In genomic region chr4:6918345-6918744, GRCh38 we compare ENCODE assay signal across 11 cellular contexts. TPM values are rescaled to one million over a fixed set of nuclear protein-coding genes. Genes with fewer than 3 reads are reported as not detected.
DNase-seq lines count a peak whose midpoint lies in the region; ATAC-seq and TF ChIP-seq lines count a peak whose summit lies in the region.
"Had no signal": no experiment of that assay in that cellular context is flagged by ENCODE, and none has a peak within 500 bp of the region (broad histone marks: within the 10 kb centered on the region; RNA-seq: fewer than 3 reads in every experiment).

No MANE protein-coding gene starts in this region.

- TF ChIP-seq CTCF in A673 (conservative IDR thresholded peaks at IDR 0.05; ENCODE audit: low read depth, low read length) = no peak
- no peak for TF ChIP-seq CTCF in HL-60 (IDR thresholded peaks at IDR 0.05; ENCODE audit: insufficient read depth, low read length)
- no peak for TF ChIP-seq CTCF in GM10266 (IDR thresholded peaks at IDR 0.05; ENCODE audit: control insufficient read depth, insufficient read depth, low read depth, missing control alignments)

- CTCF ChIA-PET in A673 (lab: Charles Lee) = no interaction called here

- peaks cover 2% of the 10 kb centered on the region for H3K36me3 ChIP-seq in A673 (ENCODE audit: insufficient read depth, low read length, poor library complexity, severe bottlenecking)

- peak overlapping the region; percentile 82 for H3K27ac Mint-ChIP-seq in memory B cell

- H3K4me1 Mint-ChIP-seq in memory B cell = peaks cover 38% of the 10 kb centered on the region

- no TSS peak for BruUV-seq in A673 (replicated peaks; lab: Mats Ljungman, UMichigan)

- H3K9me3 ChIP-seq in A673 (ENCODE audit: low read depth, low read length, poor library complexity, severe bottlenecking) = no peaks in the 10 kb centered on the region

- H3K4me3 Mint-ChIP-seq in memory B cell = peak overlapping the region; percentile 15
- H3K4me3 Mint-ChIP-seq: neural crest cell had no signal

- intact Hi-C loops in A673 (cut with micrococcal nuclease; ENCODE audit: unreplicated experiment) = no loop called here

- peaks cover 29% of the 10 kb centered on the region for H3K4me1 ChIP-seq in A673 (ENCODE audit: insufficient read depth, low read length, poor library complexity, severe bottlenecking)

- H3K27me3 ChIP-seq in A673 (replicated peaks; ENCODE audit: insufficient read depth, low read depth, low read length, poor library complexity) (no peaks in the 10 kb centered on the region), HL-60 (ENCODE audit: insufficient read depth, poor library complexity, severe bottlenecking) (no peaks in the 10 kb centered on the region)

- H3K27ac ChIP-seq in A673 (ENCODE audit: low read depth, low read length, poor library complexity, severe bottlenecking) (peak overlapping the region; percentile 39), HL-60 (replicated peaks) (peak overlapping the region; percentile 64)

- no peaks in the 10 kb centered on the region for H3K9me3 Mint-ChIP-seq in memory B cell
- H3K9me3 Mint-ChIP-seq: neural crest cell had no signal

- no peak for DNase-seq in A673 (ENCODE audit: low spot score)
- DNase-seq in HL-60 (ENCODE audit: low read depth in 1 of 2, low spot score in 1 of 2) = peak in 1 of 2 experiments; percentile 73
- DNase-seq in activated effector memory CD4-positive, alpha-beta T cell treated with anti-CD3 and anti-CD28 coated beads, Interleukin-2, amount 50 U/mL, for 16 hours = peak; percentile 65
- DNase-seq in memory B cell (ENCODE audit: low spot score in 2 of 2) = no peak
- DNase-seq in D341Med (ENCODE audit: low spot score) = no peak
- DNase-seq in OCI-M1 (lab: John Stamatoyannopoulos, UW) = no peak
- no peak for DNase-seq in GM10266 (ENCODE audit: extremely low spot score)
- DNase-seq in left lobe of liver (ENCODE audit: low spot score) = no peak
- DNase-seq: NCI-H1048, T1000 had no signal

- no peaks in the 10 kb centered on the region for H3K27me3 Mint-ChIP-seq in memory B cell

- POLR2A ChIA-PET in A673 (lab: Charles Lee; ENCODE audit: low non-redundant PET) = no interaction called here

- H3K4me3 ChIP-seq in A673 (ENCODE audit: low read depth, low read length, poor library complexity, severe bottlenecking) (no peak overlapping the region), HL-60 (replicated peaks; ENCODE audit: insufficient read depth, low read length) (no peak overlapping the region)

- peaks cover 1% of the 10 kb centered on the region for H3K36me3 Mint-ChIP-seq in memory B cell

- ATAC-seq in memory B cell (ENCODE audit: low read depth) (peak; percentile 23), left lobe of liver (no peak)

RNA-seq across cellular contexts. Expression of gene TBC1D14, which starts 8.7 kb away (rescaled TPM):
- 44.3 and 46.0 TPM in 2 replicates for total RNA-seq in A673 (2021)
- total RNA-seq in left lobe of liver = 29.3 TPM
